ENCODE assay signal across 18 cellular contexts in the genomic region with DNA sequence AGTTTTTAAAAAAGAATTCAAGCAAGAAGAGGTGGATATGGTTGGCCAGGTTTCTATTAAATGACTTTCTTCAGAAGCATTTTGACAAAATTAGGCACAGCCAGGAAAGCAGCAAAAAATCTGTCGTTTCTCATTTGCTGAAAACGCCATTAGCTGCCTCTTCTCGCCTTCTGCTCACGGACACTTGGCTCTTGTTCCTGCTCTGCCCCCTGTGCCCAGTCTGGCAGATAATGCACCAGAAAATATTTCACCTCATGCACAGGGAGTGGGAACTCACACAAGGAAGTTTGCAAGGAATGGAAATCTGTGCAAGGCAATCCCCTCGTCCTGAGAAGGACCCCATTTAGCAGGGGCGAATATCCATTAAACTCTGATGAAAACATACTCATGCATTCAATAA.
"Had no signal": no experiment of that assay in that cellular context is flagged by ENCODE, and none has a peak within 500 bp of the region (broad histone marks: within the 10 kb centered on the region; RNA-seq: fewer than 3 reads in every experiment).

No MANE protein-coding gene starts in this region.

- ATAC-seq: HepG2, K562 had no signal

- DNase-seq: Kasumi-1, MM.1S, NCI-H1092 treated with DMSO at 0.1 percent for 48 hours, NCI-H1436, NCI-H187, NCI-H2029, NCI-H2081 treated with DMSO at 0.1 percent for 48 hours, NCI-H226, NCI-H446, NCI-H510A, NCI-H524 treated with DMSO at 0.1 percent for 48 hours, NCI-H69, NCI-H774, Right ventricle myocardium superior, RPMI8226, SIG-M5 had no signal
